ENCODE assay signal across 8 cellular contexts in genomic region chr7:76166404-76167255, GRCh38. TPM values are rescaled to one million over a fixed set of nuclear protein-coding genes. Genes with fewer than 3 reads are reported as not detected.
DNase-seq lines count a peak whose midpoint lies in the region; ATAC-seq lines count a peak whose summit lies in the region.

No MANE protein-coding gene starts in this region.

- H2BK5ac ChIP-seq in mesenchymal stem cell (ENCODE audit: low read depth, low read length, poor library complexity, severe bottlenecking) = no peak overlapping the region

- ATAC-seq in GM21360 (IDR thresholded peaks at IDR 0.05; ENCODE audit: unreplicated experiment) = peak; percentile 79

- DNase-seq in COLO668 (lab: John Stamatoyannopoulos, UW; ENCODE audit: unreplicated experiment) = peak; percentile 97
- DNase-seq in HT-29 (ENCODE audit: low spot score) = peak; percentile 100
- peak; percentile 92 for DNase-seq in NT2/D1 (ENCODE audit: low read depth, low spot score)
- DNase-seq in activated CD8-positive, alpha-beta memory T cell treated with anti-CD3 and anti-CD28 coated beads, Interleukin-2, amount 50 U/mL, for 24 hours (ENCODE audit: extremely low read depth) = peak; percentile 80
- DNase-seq in mesenchymal stem cell = peak; percentile 96
- DNase-seq in stimulated activated CD8-positive, alpha-beta memory T cell treated with anti-CD3 and anti-CD28 coated beads, Interleukin-12 subunit alpha, Interleukin-12 subunit beta, amount 100 ng/mL, for 1 hour (ENCODE audit: low read depth) = peak; percentile 84

- H4K91ac ChIP-seq in mesenchymal stem cell (ENCODE audit: low read length) = peak overlapping the region; percentile 6

- H3K9me3 ChIP-seq in NT2/D1 (ENCODE audit: insufficient read depth, low read length) = no peaks in the 10 kb centered on the region
- H3K9me3 ChIP-seq in endocrine pancreas (ENCODE audit: control insufficient read depth, low read length) = no peaks in the 10 kb centered on the region
- H3K9me3 ChIP-seq in mesenchymal stem cell (ENCODE audit: control insufficient read depth, low read length) = no peaks in the 10 kb centered on the region

- H2BK12ac ChIP-seq in mesenchymal stem cell (ENCODE audit: low read length in 2 of 2) = peak overlapping the region in 1 of 2 experiments; percentile 37

- peak overlapping the region; percentile 93 to 95 for H3K18ac ChIP-seq in mesenchymal stem cell (ENCODE audit: low read depth in 1 of 2, low read length in 2 of 2)

- H3K23ac ChIP-seq in mesenchymal stem cell (ENCODE audit: low read length in 2 of 2) = peak overlapping the region in 1 of 2 experiments; percentile 56

- peak overlapping the region; percentile 97 for H2AFZ ChIP-seq in mesenchymal stem cell (ENCODE audit: low read depth, low read length)

- 7% methylated on average over 66 of the region's 67 CpGs for WGBS in mesenchymal stem cell

- no peak overlapping the region for H2BK15ac ChIP-seq in mesenchymal stem cell (ENCODE audit: low read depth, poor library complexity, severe bottlenecking)

- H2AK5ac ChIP-seq in mesenchymal stem cell (ENCODE audit: low read length, severe bottlenecking) = peak overlapping the region; percentile 59

- H3K9ac ChIP-seq in NT2/D1 (ENCODE audit: insufficient read length, low read depth) = peak overlapping the region; percentile 77
- peak overlapping the region; percentile 79 for H3K9ac ChIP-seq in endocrine pancreas (ENCODE audit: control insufficient read depth, insufficient read depth, low read length)
- peak overlapping the region; percentile 89 for H3K9ac ChIP-seq in mesenchymal stem cell (ENCODE audit: low read length)

- H3K4ac ChIP-seq in mesenchymal stem cell (ENCODE audit: low read depth in 1 of 2, low read length in 2 of 2) = peak overlapping the region; percentile 73 to 93

- no peaks in the 10 kb centered on the region for H3K79me1 ChIP-seq in mesenchymal stem cell (replicated peaks; ENCODE audit: low read length, poor library complexity, severe bottlenecking)

- no peak overlapping the region for H2BK120ac ChIP-seq in mesenchymal stem cell (ENCODE audit: low read depth, low read length)

- H3K14ac ChIP-seq in mesenchymal stem cell (ENCODE audit: low read length in 2 of 2) = peak overlapping the region in 1 of 2 experiments; percentile 97

- H3K4me2 ChIP-seq in mesenchymal stem cell (ENCODE audit: low read length, poor library complexity, severe bottlenecking) = peak overlapping the region; percentile 82

- H3K27ac ChIP-seq in mesenchymal stem cell (ENCODE audit: low read length, poor library complexity, severe bottlenecking) = no peak overlapping the region

- H3K36me3 ChIP-seq in NT2/D1 (ENCODE audit: insufficient read depth, insufficient read length, low read length) = no peaks in the 10 kb centered on the region
- no peaks in the 10 kb centered on the region for H3K36me3 ChIP-seq in endocrine pancreas (ENCODE audit: control insufficient read depth, insufficient read depth, low read length)
- no peaks in the 10 kb centered on the region for H3K36me3 ChIP-seq in mesenchymal stem cell (ENCODE audit: control insufficient read depth in 1 of 2, insufficient read depth in 2 of 2, low read depth in 1 of 2, low read length in 2 of 2)

- H3K4me3 ChIP-seq in NT2/D1 (ENCODE audit: insufficient read length, low read depth) (peak overlapping the region; percentile 69), endocrine pancreas (ENCODE audit: control insufficient read depth, insufficient read depth, low read length) (no peak overlapping the region), mesenchymal stem cell (ENCODE audit: insufficient read depth in 1 of 2, low read depth in 1 of 2, low read length in 2 of 2) (peak overlapping the region; percentile 83 to 86)

- no peaks in the 10 kb centered on the region for H3K27me3 ChIP-seq in NT2/D1 (ENCODE audit: insufficient read depth, insufficient read length)
- H3K27me3 ChIP-seq in endocrine pancreas (ENCODE audit: control insufficient read depth, insufficient read depth, low read length) = no peaks in the 10 kb centered on the region
- no peaks in the 10 kb centered on the region for H3K27me3 ChIP-seq in mesenchymal stem cell (ENCODE audit: control insufficient read depth in 1 of 2, insufficient read depth in 1 of 2, low read length in 2 of 2)

- peak overlapping the region; percentile 91 for H4K8ac ChIP-seq in mesenchymal stem cell (ENCODE audit: low read length)

- H3K4me1 ChIP-seq in NT2/D1 (ENCODE audit: insufficient read depth, insufficient read length) (no peaks in the 10 kb centered on the region), endocrine pancreas (ENCODE audit: control insufficient read depth, insufficient read depth, low read length) (no peaks in the 10 kb centered on the region), mesenchymal stem cell (ENCODE audit: control insufficient read depth, insufficient read depth, low read depth, low read length) (peaks cover 7% of the 10 kb centered on the region)

RNA-seq across cellular contexts. Expression of gene SRRM3, which starts 35.1 kb away (rescaled TPM):
- total RNA-seq in HT-29 (2014; rRNA removed; shearing (Covaris generic)) = 0.05 TPM in 1 of 2 replicates, not detected in the other
- polyA plus RNA-seq in mesenchymal stem cell (2013, experiment 1 of 2) = 4.0 TPM
- 4.1 TPM for polyA plus RNA-seq in mesenchymal stem cell (2013, experiment 2 of 2)
